Comparison of ENCODE assay signal across 1 cellular context in genomic region chr13:101811881-101812280, GRCh38.
TF ChIP-seq lines count a peak whose summit lies in the region.

No MANE protein-coding gene starts in this region.

TF ChIP-seq in SK-N-SH, 30 proteins besides CTCF, POLR2A, EP300 and RAD21 (continued from another document):
- TF ChIP-seq REST (IDR thresholded peaks at IDR 0.05; ENCODE audit: low read depth, low read length) (no peak), JUND (IDR thresholded peaks at IDR 0.05) (no peak), SMC3 (IDR thresholded peaks at IDR 0.05; ENCODE audit: low read depth, low read length) (no peak), POLR2AphosphoS5 (IDR thresholded peaks at IDR 0.05; ENCODE audit: low read depth, low read length) (no peak), ZBTB33 (IDR thresholded peaks at IDR 0.05; ENCODE audit: borderline replicate concordance, low read depth) (no peak), FOXM1 (IDR thresholded peaks at IDR 0.05; ENCODE audit: low read depth) (no peak)
- TF ChIP-seq, protein P1, sequence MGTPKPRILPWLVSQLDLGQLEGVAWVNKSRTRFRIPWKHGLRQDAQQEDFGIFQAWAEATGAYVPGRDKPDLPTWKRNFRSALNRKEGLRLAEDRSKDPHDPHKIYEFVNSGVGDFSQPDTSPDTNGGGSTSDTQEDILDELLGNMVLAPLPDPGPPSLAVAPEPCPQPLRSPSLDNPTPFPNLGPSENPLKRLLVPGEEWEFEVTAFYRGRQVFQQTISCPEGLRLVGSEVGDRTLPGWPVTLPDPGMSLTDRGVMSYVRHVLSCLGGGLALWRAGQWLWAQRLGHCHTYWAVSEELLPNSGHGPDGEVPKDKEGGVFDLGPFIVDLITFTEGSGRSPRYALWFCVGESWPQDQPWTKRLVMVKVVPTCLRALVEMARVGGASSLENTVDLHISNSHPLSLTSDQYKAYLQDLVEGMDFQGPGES (IDR thresholded peaks at IDR 0.05; ENCODE audit: low read depth, low read length): no peak
TF ChIP-seq in SK-N-SH: peak in this region for 0.
